Comparison of ENCODE assay signal across 32 cellular contexts in the genomic region with DNA sequence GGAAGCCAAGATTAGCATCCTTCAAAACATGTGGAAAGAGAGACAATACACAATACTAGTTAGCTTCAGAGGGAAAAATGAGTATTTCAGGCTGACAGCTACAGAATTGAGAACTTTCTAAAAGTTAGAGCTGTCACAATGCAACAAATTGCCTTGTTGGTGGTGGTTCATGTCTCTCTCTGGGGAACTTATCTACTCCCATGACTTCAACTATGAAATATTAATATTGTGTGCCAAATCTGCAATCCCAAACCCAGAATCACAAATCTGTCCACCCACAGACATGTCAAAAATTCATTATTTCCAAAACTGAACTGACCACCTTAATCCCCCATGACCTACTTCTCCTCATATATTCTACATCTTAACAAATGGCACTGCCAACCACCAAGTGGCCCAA.
"Had no signal": no experiment of that assay in that cellular context is flagged by ENCODE, and none has a peak within 500 bp of the region (broad histone marks: within the 10 kb centered on the region; RNA-seq: fewer than 3 reads in every experiment).

No MANE protein-coding gene starts in this region.

- H3K4me3 Mint-ChIP-seq: activated CD4-positive, alpha-beta T cell treated with anti-CD3 and anti-CD28 coated beads for 36 hours; activated CD4-positive, alpha-beta T cell treated with anti-CD3 and anti-CD28 coated beads, Interleukin-2, amount 10 ng/mL, durations not matched to agents 7 days and 5 days; activated CD8-positive, alpha-beta T cell treated with anti-CD3 and anti-CD28 coated beads, Interleukin-2, amount 10 ng/mL, durations not matched to agents 7 days and 5 days; activated naive CD8-positive, alpha-beta T cell treated with anti-CD3 and anti-CD28 coated beads, Interleukin-2, amount 50 U/mL, for 24 hours; activated T-cell treated with anti-CD3 and anti-CD28 coated beads, Interleukin-2, amount 50 U/mL, for 24 hours; central memory CD8-positive, alpha-beta T cell had no signal

- H3K4me3 ChIP-seq: cardiac muscle cell, SJCRH30, SK-N-MC had no signal

- H3K9me3 Mint-ChIP-seq: activated CD4-positive, alpha-beta T cell treated with anti-CD3 and anti-CD28 coated beads, Interleukin-2, amount 10 ng/mL, durations not matched to agents 7 days and 5 days; activated T-cell treated with anti-CD3 and anti-CD28 coated beads, Interleukin-2, amount 50 U/mL, for 24 hours; activated T-helper 2 cell treated with anti-CD3 and anti-CD28 coated beads, Interferon-gamma antibody, Interleukin-2, Interleukin-4, amounts not matched to agents 10 μg/mL and 5 μg/mL and 100 μg/mL, durations not matched to agents 14 hours and 24 hours and 36 hours had no signal

- H3K4me1 ChIP-seq: SJCRH30 had no signal

- ATAC-seq: activated CD4-positive, alpha-beta T cell treated with anti-CD3 and anti-CD28 coated beads for 36 hours; activated CD8-positive, alpha-beta T cell treated with anti-CD3 and anti-CD28 coated beads, Interleukin-2, amount 10 ng/mL, durations not matched to agents 7 days and 5 days; activated naive CD4-positive, alpha-beta T cell treated with anti-CD3 and anti-CD28 coated beads, Interleukin-2, amount 50 U/mL, for 72 hours; activated naive CD8-positive, alpha-beta T cell treated with anti-CD3 and anti-CD28 coated beads, Interleukin-2, amount 50 U/mL, for 24 hours had no signal

- H3K27ac ChIP-seq: cardiac muscle cell, SJCRH30, SK-N-MC, WERI-Rb-1 had no signal

- H3K36me3 ChIP-seq: cardiac muscle cell, SJCRH30, WERI-Rb-1 had no signal

- H3K4me1 Mint-ChIP-seq: activated CD4-positive, alpha-beta T cell treated with anti-CD3 and anti-CD28 coated beads for 36 hours; activated CD4-positive, alpha-beta T cell treated with anti-CD3 and anti-CD28 coated beads, Interleukin-2, amount 10 ng/mL, durations not matched to agents 7 days and 5 days; central memory CD8-positive, alpha-beta T cell had no signal

- H3K27me3 ChIP-seq: cardiac muscle cell, SJCRH30 had no signal

- DNase-seq: activated CD4-positive, alpha-beta T cell treated with anti-CD3 and anti-CD28 coated beads for 36 hours; activated CD4-positive, alpha-beta T cell treated with anti-CD3 and anti-CD28 coated beads, Interleukin-2, amount 10 ng/mL, durations not matched to agents 7 days and 5 days; activated CD4-positive, alpha-beta T cell treated with anti-CD3 and anti-CD28 coated beads, Interleukin-2, amount 50 U/mL, for 48 hours; activated CD8-positive, alpha-beta T cell treated with anti-CD3 and anti-CD28 coated beads, Interleukin-2, amount 10 ng/mL, durations not matched to agents 7 days and 5 days; activated gamma-delta T cell; activated naive CD4-positive, alpha-beta T cell treated with Interleukin-2 at 50 U/mL for 16 hours; activated naive CD8-positive, alpha-beta T cell treated with anti-CD3 and anti-CD28 coated beads, Interleukin-2, amount 50 U/mL, for 24 hours; activated T-cell treated with anti-CD3 and anti-CD28 coated beads, Interleukin-2, amount 50 U/mL, for 24 hours; amniotic stem cell; aorta; KG1; NCI-H1092 treated with DMSO at 0.1 percent for 48 hours; NCI-H1417; NCI-H146; NCI-H187; NCI-H2029 treated with DMSO at 0.1 percent for 48 hours; NCI-H2107; NCI-H2171; NCI-H510A; NCI-H526; NCI-H748 treated with DMSO at 0.1 percent for 48 hours; NK-92 treated with Interleukin-12 subunit alpha and Interleukin-12 subunit beta, amount 100 ng/mL, for 24 hours; OCI-M1; SHP77; SJCRH30; T1000; WERI-Rb-1 had no signal

- H3K9me3 ChIP-seq: SJCRH30 had no signal

- H3K27me3 Mint-ChIP-seq: activated CD4-positive, alpha-beta T cell treated with anti-CD3 and anti-CD28 coated beads for 36 hours; activated CD4-positive, alpha-beta T cell treated with anti-CD3 and anti-CD28 coated beads, Interleukin-2, amount 10 ng/mL, durations not matched to agents 7 days and 5 days; central memory CD8-positive, alpha-beta T cell had no signal

- H3K27ac Mint-ChIP-seq: activated CD4-positive, alpha-beta T cell treated with anti-CD3 and anti-CD28 coated beads for 36 hours; activated CD4-positive, alpha-beta T cell treated with anti-CD3 and anti-CD28 coated beads, Interleukin-2, amount 10 ng/mL, durations not matched to agents 7 days and 5 days; activated CD8-positive, alpha-beta T cell treated with anti-CD3 and anti-CD28 coated beads, Interleukin-2, amount 10 ng/mL, durations not matched to agents 7 days and 5 days; activated naive CD4-positive, alpha-beta T cell treated with anti-CD3 and anti-CD28 coated beads, Interleukin-2, amount 50 U/mL, for 72 hours; activated naive CD8-positive, alpha-beta T cell treated with anti-CD3 and anti-CD28 coated beads, Interleukin-2, amount 50 U/mL, for 24 hours; activated T-cell treated with anti-CD3 and anti-CD28 coated beads, Interleukin-2, amount 50 U/mL, for 24 hours; activated T-helper 2 cell treated with anti-CD3 and anti-CD28 coated beads, Interferon-gamma antibody, Interleukin-2, Interleukin-4, amounts not matched to agents 10 μg/mL and 5 μg/mL and 100 μg/mL, durations not matched to agents 14 hours and 24 hours and 36 hours had no signal
